19 cellular contexts compared by ENCODE assay signal in genomic region chr1:107933736-107934135, GRCh38. TPM values are rescaled to one million over a fixed set of nuclear protein-coding genes. Genes with fewer than 3 reads are reported as not detected.
"Had no signal": no experiment of that assay in that cellular context is flagged by ENCODE, and none has a peak within 500 bp of the region (broad histone marks: within the 10 kb centered on the region; RNA-seq: fewer than 3 reads in every experiment).

No MANE protein-coding gene starts in this region.

- H3K79me2 ChIP-seq: hepatocyte had no signal

- H2AFZ ChIP-seq: hepatocyte had no signal

- H3K27me3 Mint-ChIP-seq: activated CD4-positive, alpha-beta T cell treated with anti-CD3 and anti-CD28 coated beads, Interleukin-2, amount 10 ng/mL, durations not matched to agents 7 days and 5 days; central memory CD8-positive, alpha-beta T cell; natural killer cell treated with Interleukin-12 subunit alpha and Interleukin-12 subunit beta and Interleukin-15 and Interleukin-18, amount 100 ng/mL, for 72 hours; stimulated activated memory B cell treated with anti-CD40 and anti-IgM and Interleukin-4, amounts not matched to agents 10 μg/mL and 1 μg/mL and 100 μg/mL, for 72 hours had no signal

- DNase-seq: activated CD4-positive, alpha-beta T cell treated with anti-CD3 and anti-CD28 coated beads, Interleukin-2, amount 10 ng/mL, durations not matched to agents 7 days and 5 days; activated CD8-positive, alpha-beta memory T cell treated with anti-CD3 and anti-CD28 coated beads for 24 hours; aorta; colonic mucosa; foreskin keratinocyte; nucleus accumbens; sigmoid colon; spleen; stimulated activated CD4-positive, alpha-beta T cell treated with anti-CD3 and anti-CD28 coated beads, Interleukin-4, amount 100 ng/mL, for 4 hours; T-helper 9 cell; thyroid gland had no signal

- H3K4me1 ChIP-seq: colonic mucosa, foreskin keratinocyte had no signal

- H3K27me3 ChIP-seq: colonic mucosa, foreskin keratinocyte, hepatocyte, sigmoid colon, spleen, thyroid gland had no signal

- ATAC-seq: foreskin keratinocyte; natural killer cell treated with Interleukin-12 subunit alpha and Interleukin-12 subunit beta and Interleukin-15 and Interleukin-18, amount 100 ng/mL, for 72 hours had no signal

- H3K36me3 Mint-ChIP-seq: mesothelial cell of epicardium; natural killer cell treated with Interleukin-12 subunit alpha and Interleukin-12 subunit beta and Interleukin-15 and Interleukin-18, amount 100 ng/mL, for 72 hours; stimulated activated memory B cell treated with anti-CD40 and anti-IgM and Interleukin-4, amounts not matched to agents 10 μg/mL and 1 μg/mL and 100 μg/mL, for 72 hours had no signal

- H3K9me3 Mint-ChIP-seq: activated CD4-positive, alpha-beta T cell treated with anti-CD3 and anti-CD28 coated beads, Interleukin-2, amount 10 ng/mL, durations not matched to agents 7 days and 5 days; activated T-helper 1 cell treated with anti-CD3 and anti-CD28 coated beads, Interleukin-12 subunit alpha, Interleukin-12 subunit beta, Interleukin-2, Interleukin-4 antibody, amounts not matched to agents 30 ng/mL and 10 ng/mL and 1 ng/mL, durations not matched to agents 14 hours and 24 hours and 36 hours; central memory CD8-positive, alpha-beta T cell; mesothelial cell of epicardium; natural killer cell treated with Interleukin-12 subunit alpha and Interleukin-12 subunit beta and Interleukin-15 and Interleukin-18, amount 100 ng/mL, for 72 hours; stimulated activated memory B cell treated with anti-CD40 and anti-IgM and Interleukin-4, amounts not matched to agents 10 μg/mL and 1 μg/mL and 100 μg/mL, for 72 hours had no signal

- H3K27ac Mint-ChIP-seq: activated CD4-positive, alpha-beta T cell treated with anti-CD3 and anti-CD28 coated beads, Interleukin-2, amount 10 ng/mL, durations not matched to agents 7 days and 5 days; mesothelial cell of epicardium had no signal

- H3K36me3 ChIP-seq: colonic mucosa, sigmoid colon, spleen, thyroid gland had no signal

- H3K27ac ChIP-seq: colonic mucosa, foreskin keratinocyte, hepatocyte, sigmoid colon, thyroid gland had no signal

- H3K4me3 ChIP-seq: colonic mucosa, hepatocyte, lung, sigmoid colon, thyroid gland had no signal

- H3K9me3 ChIP-seq: colonic mucosa, sigmoid colon, spleen, thyroid gland had no signal

- H3K4me3 Mint-ChIP-seq: activated CD4-positive, alpha-beta T cell treated with anti-CD3 and anti-CD28 coated beads, Interleukin-2, amount 10 ng/mL, durations not matched to agents 7 days and 5 days; mesothelial cell of epicardium had no signal

- H3K4me2 ChIP-seq: hepatocyte had no signal

RNA-seq across cellular contexts. Expression of gene VAV3, which starts 31.2 kb away (rescaled TPM):
- total RNA-seq: fibroblast of lung had no signal
- polyA plus RNA-seq: fibroblast of lung had no signal
